ENCODE assay signal across 21 cellular contexts in the genomic region with DNA sequence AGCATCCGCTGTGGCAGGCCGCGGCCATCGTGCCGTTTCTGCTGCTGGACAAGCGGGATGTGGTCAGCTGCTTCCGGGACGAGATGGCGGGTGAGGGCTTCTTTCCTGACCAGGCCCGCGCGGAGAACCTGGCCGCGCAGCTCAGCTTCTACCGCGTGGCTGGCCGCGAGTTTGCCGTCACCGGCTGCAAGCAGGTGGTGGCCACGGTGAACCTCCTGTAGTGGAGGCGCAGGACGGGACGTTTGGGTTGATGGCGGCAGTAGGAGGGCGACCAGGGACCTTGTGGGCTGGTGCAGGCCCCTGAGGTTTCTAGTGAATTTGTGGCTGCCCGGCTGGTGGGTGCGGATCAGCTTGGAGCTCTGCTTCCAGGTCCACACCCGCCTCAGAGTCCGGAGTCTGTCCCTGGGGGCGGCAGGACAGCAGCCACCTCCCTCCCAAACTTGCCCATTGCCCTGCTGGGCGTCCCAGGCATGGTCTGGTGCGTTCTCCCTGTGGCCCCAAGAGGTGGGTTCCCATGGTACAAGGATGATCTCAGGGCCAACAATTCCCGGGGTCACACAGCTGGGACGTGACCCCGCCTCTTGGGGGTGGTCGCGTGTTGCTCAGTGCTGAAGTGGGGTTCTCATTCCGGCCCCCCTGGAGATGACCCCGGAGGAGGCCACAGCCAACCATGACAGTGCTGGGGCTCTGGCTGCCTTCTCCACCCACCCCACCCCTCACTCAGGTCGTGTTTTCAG. TPM values are rescaled to one million over a fixed set of nuclear protein-coding genes. Genes with fewer than 3 reads are reported as not detected.
DNase-seq lines count a peak whose midpoint lies in the region; ATAC-seq, FAIRE-seq and TF ChIP-seq lines count a peak whose summit lies in the region.
"Had no signal": no experiment of that assay in that cellular context is flagged by ENCODE, and none has a peak within 500 bp of the region (broad histone marks: within the 10 kb centered on the region; RNA-seq: fewer than 3 reads in every experiment).

No MANE protein-coding gene starts in this region.

- H3K4me3 ChIP-seq in endothelial cell of umbilical vein (replicated peaks in 1 of 3; ENCODE audit: insufficient read depth in 1 of 3, low read depth in 1 of 3, low read length in 3 of 3) (no peak overlapping the region), small intestine (ENCODE audit: low read depth in 1 of 2, low read length in 2 of 2) (no peak overlapping the region), transverse colon (no peak overlapping the region)
- H3K4me3 ChIP-seq: ascending aorta had no signal

- no peaks in the 10 kb centered on the region for H3K9me1 ChIP-seq in endothelial cell of umbilical vein (replicated peaks; ENCODE audit: control insufficient read depth, extremely low read depth, insufficient read depth, low read length)

- TF ChIP-seq EP300 in transverse colon (IDR thresholded peaks at IDR 0.05; ENCODE audit: low read depth): no peak

- dilution Hi-C loops in endothelial cell of umbilical vein (cut with MboI; ENCODE audit: extremely low pct_ligation_motif_present, low sequenced_read_pairs): no loop called here

- DNase-seq in activated CD4-positive, alpha-beta memory T cell treated with anti-CD3 and anti-CD28 coated beads, Interleukin-2, amount 10 ng/mL, durations not matched to agents 7 days and 5 days: no peak
- no peak for DNase-seq in activated CD4-positive, alpha-beta memory T cell treated with anti-CD3 and anti-CD28 coated beads for 36 hours
- DNase-seq in endothelial cell of umbilical vein (ENCODE audit: low read depth, low spot score) (no peak), small intestine (peak; percentile 23), transverse colon (no peak)
- DNase-seq: 8988T; activated gamma-delta T cell treated with Interleukin-2 at 50 U/mL for 16 hours; C1 segment of cervical spinal cord; foreskin melanocyte; NCI-H146; NCI-H446; SHP77; stimulated activated naive CD4-positive, alpha-beta T cell treated with Interleukin-2 at 50 U/mL for 16 hours; T-helper 17 cell had no signal

- H4K20me1 ChIP-seq in endothelial cell of umbilical vein (replicated peaks; ENCODE audit: control insufficient read depth, extremely low read depth, insufficient read depth, low read length): no peaks in the 10 kb centered on the region

- H3K4me2 ChIP-seq in endothelial cell of umbilical vein (ENCODE audit: insufficient read depth, low read length): no peak overlapping the region

- POLR2A ChIA-PET in activated CD4-positive, alpha-beta memory T cell treated with anti-CD3 and anti-CD28 coated beads, Interleukin-2, amount 10 ng/mL, durations not matched to agents 7 days and 5 days (lab: Charles Lee): interaction anchor here (1.4 to 1.8 kb wide), 2 partner anchors 24 to 39 kb away, joined by 4 to 5 read pairs; partner anchors contain the start of genes NELFB and TUBB4B
- POLR2A ChIA-PET in activated CD4-positive, alpha-beta memory T cell treated with anti-CD3 and anti-CD28 coated beads for 36 hours (lab: Charles Lee): no interaction called here
- POLR2A ChIA-PET in endothelial cell of umbilical vein (lab: Charles Lee): no interaction called here

- no peaks in the 10 kb centered on the region for H3K9me3 Mint-ChIP-seq in activated CD4-positive, alpha-beta memory T cell treated with anti-CD3 and anti-CD28 coated beads, Interleukin-2, amount 10 ng/mL, durations not matched to agents 7 days and 5 days
- H3K9me3 Mint-ChIP-seq in activated CD4-positive, alpha-beta memory T cell treated with anti-CD3 and anti-CD28 coated beads for 36 hours: no peaks in the 10 kb centered on the region
- H3K9me3 Mint-ChIP-seq: naive thymus-derived CD4-positive, alpha-beta T cell had no signal

- peak overlapping the region; percentile 24 for H3K4me3 Mint-ChIP-seq in activated CD4-positive, alpha-beta memory T cell treated with anti-CD3 and anti-CD28 coated beads, Interleukin-2, amount 10 ng/mL, durations not matched to agents 7 days and 5 days
- no peak overlapping the region for H3K4me3 Mint-ChIP-seq in activated CD4-positive, alpha-beta memory T cell treated with anti-CD3 and anti-CD28 coated beads for 36 hours
- H3K4me3 Mint-ChIP-seq: T-helper 17 cell had no signal

- TF ChIP-seq CTCF in endothelial cell of umbilical vein (IDR thresholded peaks at IDR 0.05; ENCODE audit: extremely low read depth in 1 of 2, insufficient read depth in 1 of 2, low read depth in 1 of 2, low read length in 2 of 2): no peak
- TF ChIP-seq CTCF in transverse colon (IDR thresholded peaks at IDR 0.05): no peak

- 82 to 86% (median 84%) methylated on average over 40 to 41 of the region's 41 CpGs for WGBS in small intestine, 3 donors
- WGBS in transverse colon (ENCODE audit: low coverage in 1 of 2), 2 donors: 90% methylated on average over 41 of the region's 41 CpGs; no CpG with 5 or more reads in 1 of the 2 donors

- H3K4me1 ChIP-seq in endothelial cell of umbilical vein (ENCODE audit: control insufficient read depth, extremely low read depth, insufficient read depth, low read length) (peaks cover 28% of the 10 kb centered on the region), small intestine (ENCODE audit: control insufficient read depth in 2 of 2, insufficient read depth in 1 of 2, low read depth in 1 of 2, low read length in 1 of 2) (peaks cover 0 to 9% of the 10 kb centered on the region in 2 donors), transverse colon (peaks cover 13 to 44% (median 24%) of the 10 kb centered on the region in 4 donors)

- no peak for FAIRE-seq in endothelial cell of umbilical vein (lab: Jason Lieb, UNC)
- FAIRE-seq in small intestine (lab: Jason Lieb, UNC): no peak
- FAIRE-seq: HTR-8/SVneo had no signal

- TF ChIP-seq POLR2A in endothelial cell of umbilical vein (IDR thresholded peaks at IDR 0.05; ENCODE audit: low read depth, low read length): no peak
- no peak for TF ChIP-seq POLR2A in transverse colon (IDR thresholded peaks at IDR 0.05)

- H3K9me3 ChIP-seq in endothelial cell of umbilical vein (replicated peaks; ENCODE audit: control insufficient read depth, insufficient read depth, low read length): no peaks in the 10 kb centered on the region
- H3K9me3 ChIP-seq in small intestine (ENCODE audit: control insufficient read depth, low read depth): no peaks in the 10 kb centered on the region
- H3K9me3 ChIP-seq in transverse colon: no peaks in the 10 kb centered on the region
- H3K9me3 ChIP-seq: psoas muscle had no signal

- intact Hi-C loops in activated CD4-positive, alpha-beta memory T cell treated with anti-CD3 and anti-CD28 coated beads for 36 hours (cut with micrococcal nuclease): no loop called here
- intact Hi-C loops in endothelial cell of umbilical vein (cut with micrococcal nuclease) (no loop called here), transverse colon (cut with DNase I; ENCODE audit: low total_unique reads) (no loop called here)

- H3K27me3 ChIP-seq in endothelial cell of umbilical vein (ENCODE audit: control insufficient read depth in 2 of 2, insufficient read depth in 2 of 2, low read length in 2 of 2): no peaks in the 10 kb centered on the region
- no peaks in the 10 kb centered on the region for H3K27me3 ChIP-seq in small intestine (ENCODE audit: control insufficient read depth in 2 of 2, insufficient read depth in 2 of 2, low read length in 2 of 2)
- H3K27me3 ChIP-seq in transverse colon: peaks cover 9% of the 10 kb centered on the region
- H3K27me3 ChIP-seq: ascending aorta had no signal

- H3K36me3 ChIP-seq in endothelial cell of umbilical vein (ENCODE audit: control insufficient read depth in 2 of 2, extremely low read depth in 1 of 2, insufficient read depth in 2 of 2, low read length in 2 of 2) (peaks cover 10% of the 10 kb centered on the region in 2 experiments), small intestine (ENCODE audit: control insufficient read depth in 2 of 2, insufficient read depth in 2 of 2, low read length in 2 of 2) (peaks cover 0 to 2% of the 10 kb centered on the region in 2 donors), transverse colon (no peaks in the 10 kb centered on the region)

- H3K9ac ChIP-seq in endothelial cell of umbilical vein (replicated peaks; ENCODE audit: extremely low read depth, insufficient read depth, low read length): no peak overlapping the region

- CTCF ChIA-PET in activated CD4-positive, alpha-beta memory T cell treated with anti-CD3 and anti-CD28 coated beads, Interleukin-2, amount 10 ng/mL, durations not matched to agents 7 days and 5 days (lab: Charles Lee): interaction anchor here (0.6 kb wide), 1 partner anchor 160 kb away, joined by 5 read pairs; no protein-coding TSS in a partner anchor
- CTCF ChIA-PET in activated CD4-positive, alpha-beta memory T cell treated with anti-CD3 and anti-CD28 coated beads for 36 hours (lab: Charles Lee): no interaction called here
- CTCF ChIA-PET in endothelial cell of umbilical vein (lab: Charles Lee): interaction anchor here (0.9 to 1.3 kb wide), 3 partner anchors 18 to 43 kb away, joined by 4 read pairs; partner anchors contain the start of gene NRARP

- ATAC-seq in GM19328 (IDR thresholded peaks at IDR 0.05; ENCODE audit: unreplicated experiment): no peak
- ATAC-seq: naive thymus-derived CD4-positive, alpha-beta T cell; T-helper 17 cell had no signal

- H3K36me3 Mint-ChIP-seq in activated CD4-positive, alpha-beta memory T cell treated with anti-CD3 and anti-CD28 coated beads, Interleukin-2, amount 10 ng/mL, durations not matched to agents 7 days and 5 days (ENCODE audit: low read depth): peaks cover 7% of the 10 kb centered on the region
- H3K36me3 Mint-ChIP-seq in activated CD4-positive, alpha-beta memory T cell treated with anti-CD3 and anti-CD28 coated beads for 36 hours: no peaks in the 10 kb centered on the region

- peaks cover 30% of the 10 kb centered on the region for H3K4me1 Mint-ChIP-seq in activated CD4-positive, alpha-beta memory T cell treated with anti-CD3 and anti-CD28 coated beads, Interleukin-2, amount 10 ng/mL, durations not matched to agents 7 days and 5 days
- H3K4me1 Mint-ChIP-seq in activated CD4-positive, alpha-beta memory T cell treated with anti-CD3 and anti-CD28 coated beads for 36 hours (ENCODE audit: low read depth): peaks cover 8% of the 10 kb centered on the region

- no peak overlapping the region for H3K27ac Mint-ChIP-seq in activated CD4-positive, alpha-beta memory T cell treated with anti-CD3 and anti-CD28 coated beads, Interleukin-2, amount 10 ng/mL, durations not matched to agents 7 days and 5 days
- no peak overlapping the region for H3K27ac Mint-ChIP-seq in activated CD4-positive, alpha-beta memory T cell treated with anti-CD3 and anti-CD28 coated beads for 36 hours
- H3K27ac Mint-ChIP-seq: naive thymus-derived CD4-positive, alpha-beta T cell; T-helper 17 cell had no signal

- no peaks in the 10 kb centered on the region for H3K27me3 Mint-ChIP-seq in activated CD4-positive, alpha-beta memory T cell treated with anti-CD3 and anti-CD28 coated beads, Interleukin-2, amount 10 ng/mL, durations not matched to agents 7 days and 5 days
- H3K27me3 Mint-ChIP-seq in activated CD4-positive, alpha-beta memory T cell treated with anti-CD3 and anti-CD28 coated beads for 36 hours: no peaks in the 10 kb centered on the region

- BruUV-seq in endothelial cell of umbilical vein (replicated peaks; lab: Mats Ljungman, UMichigan): TSS peak; percentile 3

- in situ Hi-C loops in transverse colon (cut with MboI; ENCODE audit: low pct_ligation_motif_present in 1 of 4, low pct_unique_long_range_greater_than_20kb in 1 of 4, low sequenced_read_pairs in 3 of 4): loop anchor here (10.0 to 25.0 kb wide), 2 partner anchors 125 to 132 kb away; partner anchors contain the start of genes EXD3 (in 2 of the 4) and NOXA1 (in 2 of the 4)

- H2AFZ ChIP-seq in endothelial cell of umbilical vein (ENCODE audit: low read depth, low read length): no peak overlapping the region

- H3K79me2 ChIP-seq in endothelial cell of umbilical vein (ENCODE audit: control insufficient read depth, insufficient read depth, low read length): peaks cover 42% of the 10 kb centered on the region

- H3K27ac ChIP-seq in endothelial cell of umbilical vein (ENCODE audit: insufficient read depth, low read depth, low read length) (no peak overlapping the region), small intestine (ENCODE audit: low read depth in 1 of 2, low read length in 1 of 2) (no peak overlapping the region), transverse colon (no peak overlapping the region)
- H3K27ac ChIP-seq: ascending aorta, psoas muscle had no signal

RNA-seq across cellular contexts. Expression of gene TOR4A, which starts 2.4 kb away (rescaled TPM):
- 10 to 100 TPM; 22.4 to 23.2 TPM for total RNA-seq in activated CD4-positive, alpha-beta memory T cell treated with anti-CD3 and anti-CD28 coated beads, Interleukin-2, amount 10 ng/mL, durations not matched to agents 7 days and 5 days
- 1 to 10 TPM; 6.6 to 6.8 TPM for total RNA-seq in activated CD4-positive, alpha-beta memory T cell treated with anti-CD3 and anti-CD28 coated beads for 36 hours
- total RNA-seq in endothelial cell of umbilical vein: 46.4 and 48.0 TPM in 2 replicates
- polyA plus RNA-seq in endothelial cell of umbilical vein: 32.4 and 45.7 TPM in 2 replicates
- polyA plus RNA-seq in endothelial cell of umbilical vein (2011; cell fraction: cytosol; rRNA removed): 15.8 and 22.2 TPM in 2 replicates
- 15.9 and 17.7 TPM in 2 replicates for polyA plus RNA-seq in endothelial cell of umbilical vein (2011; cell fraction: nucleus; rRNA removed)
- 15.2 and 25.2 TPM in 2 replicates for polyA plus RNA-seq in endothelial cell of umbilical vein (2012)
- polyA minus RNA-seq in endothelial cell of umbilical vein: 17.2 and 24.1 TPM in 2 replicates
- 22.7 TPM for polyA minus RNA-seq in endothelial cell of umbilical vein (2011; cell fraction: cytosol; rRNA and poly(A)+ RNA removed)
- 10.6 and 19.4 TPM in 2 replicates for polyA minus RNA-seq in endothelial cell of umbilical vein (2011; cell fraction: nucleus; rRNA and poly(A)+ RNA removed)
- 10 to 100 TPM in 1 of 3 donors, 1 to 10 TPM in 2; 3.4 to 21.5 (median 9.7) TPM for polyA plus RNA-seq in small intestine
- total RNA-seq in transverse colon: 100 to 1,000 TPM in 1 of 4 donors, 10 to 100 TPM in 3; 49.2 to 121 (median 71.7) TPM

RNA-seq across cellular contexts. Expression of gene NRARP, which starts 22.2 kb away (rescaled TPM):
- total RNA-seq in activated CD4-positive, alpha-beta memory T cell treated with anti-CD3 and anti-CD28 coated beads, Interleukin-2, amount 10 ng/mL, durations not matched to agents 7 days and 5 days: under 1 TPM; 0.71 to 0.75 TPM
- total RNA-seq in activated CD4-positive, alpha-beta memory T cell treated with anti-CD3 and anti-CD28 coated beads for 36 hours: 1 to 10 TPM in 1 of 2 experiments, under 1 TPM in 1; 0.82 to 1.1 TPM
- 50.0 and 61.0 TPM in 2 replicates for total RNA-seq in endothelial cell of umbilical vein
- polyA plus RNA-seq in endothelial cell of umbilical vein: 54.0 and 72.9 TPM in 2 replicates
- polyA plus RNA-seq in endothelial cell of umbilical vein (2011; cell fraction: cytosol; rRNA removed): 30.9 and 40.4 TPM in 2 replicates
- polyA plus RNA-seq in endothelial cell of umbilical vein (2011; cell fraction: nucleus; rRNA removed): 53.9 and 60.9 TPM in 2 replicates
- 19.3 and 25.5 TPM in 2 replicates for polyA plus RNA-seq in endothelial cell of umbilical vein (2012)
- polyA minus RNA-seq in endothelial cell of umbilical vein: 16.6 and 27.9 TPM in 2 replicates
- polyA minus RNA-seq in endothelial cell of umbilical vein (2011; cell fraction: cytosol; rRNA and poly(A)+ RNA removed): 5.5 TPM
- polyA minus RNA-seq in endothelial cell of umbilical vein (2011; cell fraction: nucleus; rRNA and poly(A)+ RNA removed): 54.7 and 119 TPM in 2 replicates
- 10 to 100 TPM in 1 of 3 donors, 1 to 10 TPM in 2; 3.2 to 12.6 (median 5.1) TPM for polyA plus RNA-seq in small intestine
- total RNA-seq in transverse colon: 100 to 1,000 TPM in 3 of 4 donors, 10 to 100 TPM in 1; 92.0 to 343 (median 134) TPM
- polyA plus RNA-seq: naive thymus-derived CD4-positive, alpha-beta T cell had no signal

RNA-seq across cellular contexts. Expression of gene NELFB, which starts 24.8 kb away (rescaled TPM):
- 10 to 100 TPM; 58.8 to 59.6 TPM for total RNA-seq in activated CD4-positive, alpha-beta memory T cell treated with anti-CD3 and anti-CD28 coated beads, Interleukin-2, amount 10 ng/mL, durations not matched to agents 7 days and 5 days
- total RNA-seq in activated CD4-positive, alpha-beta memory T cell treated with anti-CD3 and anti-CD28 coated beads for 36 hours: 10 to 100 TPM; 57.2 to 57.9 TPM
- total RNA-seq in endothelial cell of umbilical vein: 70.2 and 76.1 TPM in 2 replicates
- 61.8 and 62.3 TPM in 2 replicates for polyA plus RNA-seq in endothelial cell of umbilical vein
- 58.8 and 77.9 TPM in 2 replicates for polyA plus RNA-seq in endothelial cell of umbilical vein (2011; cell fraction: cytosol; rRNA removed)
- 68.2 and 70.6 TPM in 2 replicates for polyA plus RNA-seq in endothelial cell of umbilical vein (2011; cell fraction: nucleus; rRNA removed)
- 63.3 and 64.5 TPM in 2 replicates for polyA plus RNA-seq in endothelial cell of umbilical vein (2012)
- 33.7 and 42.3 TPM in 2 replicates for polyA minus RNA-seq in endothelial cell of umbilical vein
- polyA minus RNA-seq in endothelial cell of umbilical vein (2011; cell fraction: cytosol; rRNA and poly(A)+ RNA removed): 77.9 TPM
- 14.0 and 17.6 TPM in 2 replicates for polyA minus RNA-seq in endothelial cell of umbilical vein (2011; cell fraction: nucleus; rRNA and poly(A)+ RNA removed)
- 10 to 100 TPM; 34.7 to 62.5 (median 34.9) TPM for polyA plus RNA-seq in small intestine
- total RNA-seq in transverse colon: 10 to 100 TPM; 28.1 to 90.5 (median 53.9) TPM

RNA-seq across cellular contexts. Expression of gene STPG3, which starts 28.8 kb away (rescaled TPM):
- total RNA-seq in activated CD4-positive, alpha-beta memory T cell treated with anti-CD3 and anti-CD28 coated beads, Interleukin-2, amount 10 ng/mL, durations not matched to agents 7 days and 5 days: not detected
- total RNA-seq in activated CD4-positive, alpha-beta memory T cell treated with anti-CD3 and anti-CD28 coated beads for 36 hours: not detected
- not detected in 2 replicates for total RNA-seq in endothelial cell of umbilical vein
- not detected in 2 replicates for polyA plus RNA-seq in endothelial cell of umbilical vein
- not detected in 2 replicates for polyA plus RNA-seq in endothelial cell of umbilical vein (2011; cell fraction: cytosol; rRNA removed)
- not detected in 2 replicates for polyA plus RNA-seq in endothelial cell of umbilical vein (2011; cell fraction: nucleus; rRNA removed)
- 0.31 TPM in 1 of 2 replicates, not detected in the other for polyA plus RNA-seq in endothelial cell of umbilical vein (2012)
- not detected in 2 replicates for polyA minus RNA-seq in endothelial cell of umbilical vein
- not detected for polyA minus RNA-seq in endothelial cell of umbilical vein (2011; cell fraction: cytosol; rRNA and poly(A)+ RNA removed)
- not detected in 2 replicates for polyA minus RNA-seq in endothelial cell of umbilical vein (2011; cell fraction: nucleus; rRNA and poly(A)+ RNA removed)
- not detected for polyA plus RNA-seq in small intestine
- not detected for total RNA-seq in transverse colon
- total RNA-seq: ascending aorta; liver; naive thymus-derived CD4-positive, alpha-beta T cell; psoas muscle; ureter had no signal
- polyA plus RNA-seq: liver; naive thymus-derived CD4-positive, alpha-beta T cell had no signal

RNA-seq across cellular contexts. Expression of gene TUBB4B, which starts 38.8 kb away (rescaled TPM):
- total RNA-seq in activated CD4-positive, alpha-beta memory T cell treated with anti-CD3 and anti-CD28 coated beads, Interleukin-2, amount 10 ng/mL, durations not matched to agents 7 days and 5 days: 100 to 1,000 TPM; 314 to 319 TPM
- 100 to 1,000 TPM; 320 to 325 TPM for total RNA-seq in activated CD4-positive, alpha-beta memory T cell treated with anti-CD3 and anti-CD28 coated beads for 36 hours
- total RNA-seq in endothelial cell of umbilical vein (546 and 558 TPM in 2 replicates), transverse colon (100 to 1,000 TPM; 223 to 390 (median 348) TPM)
- polyA plus RNA-seq in endothelial cell of umbilical vein (418 and 439 TPM in 2 replicates), small intestine (100 to 1,000 TPM; 365 to 374 (median 369) TPM)
- polyA plus RNA-seq in endothelial cell of umbilical vein (2011; cell fraction: cytosol; rRNA removed): 440 and 482 TPM in 2 replicates
- polyA plus RNA-seq in endothelial cell of umbilical vein (2011; cell fraction: nucleus; rRNA removed): 302 and 352 TPM in 2 replicates
- polyA plus RNA-seq in endothelial cell of umbilical vein (2012): 344 and 522 TPM in 2 replicates
- polyA minus RNA-seq in endothelial cell of umbilical vein: 231 and 299 TPM in 2 replicates
- 405 TPM for polyA minus RNA-seq in endothelial cell of umbilical vein (2011; cell fraction: cytosol; rRNA and poly(A)+ RNA removed)
- polyA minus RNA-seq in endothelial cell of umbilical vein (2011; cell fraction: nucleus; rRNA and poly(A)+ RNA removed): 104 and 126 TPM in 2 replicates

Comparison
In these comparisons a context has a peak if more than half of its experiments do, and no peak if none do; other contexts are left out.
1. RNA of gene NRARP, which starts 22.2 kb away (total RNA-seq): 92.0 to 343 TPM in transverse colon and 50.0 to 61.0 TPM in endothelial cell of umbilical vein; 0.82 to 1.1 TPM in activated CD4-positive, alpha-beta memory T cell treated with anti-CD3 and anti-CD28 coated beads for 36 hours and 0.71 to 0.75 TPM in activated CD4-positive, alpha-beta memory T cell treated with anti-CD3 and anti-CD28 coated beads, Interleukin-2, amount 10 ng/mL, durations not matched to agents 7 days and 5 days; every median in the first group is over 10 times any median in the second.